17 cellular contexts compared by ENCODE assay signal in genomic region chr3:1092771-1093170, GRCh38. TPM values are rescaled to one million over a fixed set of nuclear protein-coding genes. Genes with fewer than 3 reads are reported as not detected.
DNase-seq lines count a peak whose midpoint lies in the region; ATAC-seq, FAIRE-seq and TF ChIP-seq lines count a peak whose summit lies in the region.
"Had no signal": no experiment of that assay in that cellular context is flagged by ENCODE, and none has a peak within 500 bp of the region (broad histone marks: within the 10 kb centered on the region; RNA-seq: fewer than 3 reads in every experiment).

Gene CNTN6, plus strand, starts transcription at chr3:1093024. Its CDS starts 54,985 bp downstream, at chr3:1148009.

- H3K14ac ChIP-seq in neuronal stem cell (ENCODE audit: low read length) = no peak within 1 kb of the TSS

- H4K8ac ChIP-seq in neuronal stem cell (ENCODE audit: low read depth, low read length) = no peak within 1 kb of the TSS

- no peak within 1 kb of the TSS for H3K4ac ChIP-seq in neuronal stem cell (ENCODE audit: low read length)

- no peak for ATAC-seq in HG02885 (IDR thresholded peaks at IDR 0.05; ENCODE audit: poor library complexity, unreplicated experiment)
- no peak for ATAC-seq in natural killer cell
- ATAC-seq: T-helper 17 cell had no signal

- H2BK12ac ChIP-seq in neuronal stem cell (ENCODE audit: low read length) = no peak within 1 kb of the TSS

- H3K4me1 ChIP-seq in neuronal stem cell (ENCODE audit: control insufficient read depth in 2 of 2, insufficient read depth in 1 of 2, low read depth in 1 of 2, low read length in 2 of 2) = peaks cover 3 to 5% of the 10 kb centered on the region in 2 donors
- H3K4me1 ChIP-seq: BLaER1 treated with 17β-estradiol and CSF1 and Interleukin-3, amounts not matched to agents 10 nM and 100 nM had no signal

- H3K18ac ChIP-seq in neuronal stem cell (ENCODE audit: low read length) = no peak within 1 kb of the TSS

- H2AK5ac ChIP-seq in neuronal stem cell (ENCODE audit: low read depth, low read length) = no peak within 1 kb of the TSS

- peak within 1 kb of the TSS; percentile 93 for H3K27ac ChIP-seq in neuronal stem cell (replicated peaks; ENCODE audit: low read length)
- H3K27ac ChIP-seq: BLaER1 treated with 17β-estradiol and CSF1 and Interleukin-3, amounts not matched to agents 10 nM and 100 nM had no signal

- H3K9me3 Mint-ChIP-seq in natural killer cell = peaks cover 7 to 25% of the 10 kb centered on the region in 2 donors

- peak within 1 kb of the TSS; percentile 28 to 58 for H3K4me3 ChIP-seq in neuronal stem cell (ENCODE audit: low read length in 2 of 2)
- H3K4me3 ChIP-seq: BLaER1 treated with 17β-estradiol and CSF1 and Interleukin-3, amounts not matched to agents 10 nM and 100 nM had no signal

- no peaks in the 10 kb centered on the region for H3K27me3 Mint-ChIP-seq in natural killer cell (ENCODE audit: low read depth in 2 of 2)
- H3K27me3 Mint-ChIP-seq: stimulated activated naive CD8-positive, alpha-beta T cell treated with anti-CD3 and anti-CD28 coated beads, Interleukin-15, Interleukin-2, amounts not matched to agents 100 ng/mL and 50 ng/mL, for 24 hours; T-helper 17 cell had no signal

- H2BK120ac ChIP-seq in neuronal stem cell (ENCODE audit: low read depth, low read length) = no peak within 1 kb of the TSS

- H3K4me1 Mint-ChIP-seq in natural killer cell = no peaks in the 10 kb centered on the region
- H3K4me1 Mint-ChIP-seq: T-helper 17 cell had no signal

- no peak within 1 kb of the TSS for H3K23ac ChIP-seq in neuronal stem cell (ENCODE audit: low read depth, low read length, poor library complexity)

- intact Hi-C loops in natural killer cell (cut with micrococcal nuclease) = no loop called here

- peak within 1 kb of the TSS; percentile 73 for H2AFZ ChIP-seq in neuronal stem cell (ENCODE audit: low read length)

- no peak within 1 kb of the TSS for H3K9ac ChIP-seq in neuronal stem cell (ENCODE audit: low read depth, low read length, poor library complexity)
- H3K9ac ChIP-seq: BLaER1 treated with 17β-estradiol and CSF1 and Interleukin-3, amounts not matched to agents 10 nM and 100 nM had no signal

- no peaks in the 10 kb centered on the region for H3K36me3 ChIP-seq in neuronal stem cell (replicated peaks in 1 of 2; ENCODE audit: control insufficient read depth in 2 of 2, insufficient read depth in 2 of 2, low read length in 2 of 2)
- H3K36me3 ChIP-seq: BLaER1 treated with 17β-estradiol and CSF1 and Interleukin-3, amounts not matched to agents 10 nM and 100 nM had no signal

- in situ Hi-C loops in Caki2 (cut with HindIII; ENCODE audit: low pct_unique_long_range_greater_than_20kb, low sequenced_read_pairs) = no loop called here

- H3K4me2 ChIP-seq in neuronal stem cell (ENCODE audit: insufficient read depth, low read length, poor library complexity, severe bottlenecking) = peak within 1 kb of the TSS; percentile 42
- H3K4me2 ChIP-seq: BLaER1 treated with 17β-estradiol and CSF1 and Interleukin-3, amounts not matched to agents 10 nM and 100 nM had no signal

- H3K79me1 ChIP-seq in neuronal stem cell (ENCODE audit: low read depth, low read length) = no peaks in the 10 kb centered on the region

- H3K4me3 Mint-ChIP-seq in natural killer cell = no peak within 1 kb of the TSS
- H3K4me3 Mint-ChIP-seq: stimulated activated naive CD8-positive, alpha-beta T cell treated with anti-CD3 and anti-CD28 coated beads, Interleukin-15, Interleukin-2, amounts not matched to agents 100 ng/mL and 50 ng/mL, for 24 hours; T-helper 17 cell had no signal

- no peaks in the 10 kb centered on the region for H3K27me3 ChIP-seq in neuronal stem cell (ENCODE audit: control insufficient read depth in 3 of 3, insufficient read depth in 3 of 3, low read depth in 1 of 3, low read length in 3 of 3)
- H3K27me3 ChIP-seq: BLaER1 treated with 17β-estradiol and CSF1 and Interleukin-3, amounts not matched to agents 10 nM and 100 nM had no signal

- no peak within 1 kb of the TSS for H4K91ac ChIP-seq in neuronal stem cell (ENCODE audit: low read depth, low read length, poor library complexity)

- DNase-seq in Caki2 (ENCODE audit: low read depth) = peak; percentile 16
- DNase-seq in RCC 7860 (ENCODE audit: low spot score) = peak; percentile 29
- DNase-seq in frontal cortex (ENCODE audit: low spot score in 2 of 2) = no peak
- DNase-seq in neuronal stem cell (ENCODE audit: low spot score) = peak; percentile 65
- no peak for DNase-seq in kidney glomerular epithelial cell (lab: John Stamatoyannopoulos, UW)
- no peak for DNase-seq in GM10248 (ENCODE audit: extremely low spot score)
- DNase-seq in natural killer cell = no peak
- DNase-seq: activated CD4-positive, alpha-beta T cell treated with anti-CD3 and anti-CD28 coated beads, Interleukin-2, amount 50 U/mL, for 48 hours; KG1; kidney; NCI-H2081 treated with DMSO at 0.1 percent for 48 hours; OCI-M1; T-helper 17 cell had no signal

- FAIRE-seq in RCC 7860 (lab: Jason Lieb, UNC) = peak; percentile 7
- no peak for FAIRE-seq in frontal cortex (lab: Jason Lieb, UNC)
- FAIRE-seq: kidney had no signal

- no peak within 1 kb of the TSS for H2BK5ac ChIP-seq in neuronal stem cell (ENCODE audit: low read length)

- H3K27ac Mint-ChIP-seq in natural killer cell = no peak within 1 kb of the TSS
- H3K27ac Mint-ChIP-seq: activated T-helper 2 cell treated with anti-CD3 and anti-CD28 coated beads, Interferon-gamma antibody, Interleukin-2, Interleukin-4, amounts not matched to agents 10 μg/mL and 5 μg/mL and 100 μg/mL, durations not matched to agents 14 hours and 24 hours and 36 hours; stimulated activated naive CD8-positive, alpha-beta T cell treated with anti-CD3 and anti-CD28 coated beads, Interleukin-15, Interleukin-2, amounts not matched to agents 100 ng/mL and 50 ng/mL, for 24 hours; T-helper 17 cell had no signal

- no peak for TF ChIP-seq CTCF in GM10248 (IDR thresholded peaks at IDR 0.05; ENCODE audit: control extremely low read depth, extremely low read depth, low read depth, missing control alignments)
- TF ChIP-seq CTCF in natural killer cell (IDR thresholded peaks at IDR 0.05) = no peak

- H3K36me3 Mint-ChIP-seq in natural killer cell = peaks cover 10% of the 10 kb centered on the region

- no peak within 1 kb of the TSS for H2BK15ac ChIP-seq in neuronal stem cell (ENCODE audit: low read length)

- POLR2A ChIA-PET in GM10248 (lab: Yijun Ruan, JAX) = no interaction called here

- CTCF ChIA-PET in GM10248 (lab: Yijun Ruan, JAX) = interaction anchor here (1.2 kb wide), 2 partner anchors 9 to 11 kb away, joined by 3 to 4 read pairs; no protein-coding TSS in a partner anchor

- H3K9me3 ChIP-seq in neuronal stem cell (replicated peaks in 1 of 2; ENCODE audit: control insufficient read depth in 2 of 2, insufficient read depth in 1 of 2, low read depth in 1 of 2, low read length in 2 of 2) = no peaks in the 10 kb centered on the region
- H3K9me3 ChIP-seq: BLaER1 treated with 17β-estradiol and CSF1 and Interleukin-3, amounts not matched to agents 10 nM and 100 nM had no signal

- no CpG with 5 or more reads among the region's 7 CpGs for WGBS in neuronal stem cell (ENCODE audit: extremely low coverage in 2 of 2, insufficient read length in 2 of 2, insufficient replicate concordance in 1 of 2), 2 donors

RNA-seq across cellular contexts. Expression of gene CNTN6, which starts in this region (rescaled TPM):
- total RNA-seq in Caki2 (2014; rRNA removed; shearing (Covaris generic); ENCODE audit: low replicate concordance) = 0.12 and 0.34 TPM in 2 replicates
- 11.8 TPM for total RNA-seq in frontal cortex
- polyA plus RNA-seq in neuronal stem cell (2013, experiment 1 of 2) = 4.7 TPM
- 4.8 TPM for polyA plus RNA-seq in neuronal stem cell (2013, experiment 2 of 2)
- not detected for total RNA-seq in natural killer cell
- total RNA-seq: activated T-helper 2 cell treated with anti-CD3 and anti-CD28 coated beads, Interferon-gamma antibody, Interleukin-2, Interleukin-4, amounts not matched to agents 10 μg/mL and 5 μg/mL and 100 μg/mL, durations not matched to agents 14 hours and 24 hours and 36 hours; T-helper 17 cell had no signal

Comparison
In these comparisons a context has a peak if more than half of its experiments do, and no peak if none do; other contexts are left out.
1. Peak in DNase-seq in Caki2; RNA of the gene not detected or under 1 TPM.
2. DNase-seq: peak in RCC 7860 (single experiment) and neuronal stem cell (single experiment); none in frontal cortex (0 of 2), kidney glomerular epithelial cell (single experiment), GM10248 (single experiment) and natural killer cell (single experiment).